In genomic region chr4:17082186-17082585, GRCh38 we compare ENCODE assay signal across 18 cellular contexts.
DNase-seq lines count a peak whose midpoint lies in the region; TF ChIP-seq lines count a peak whose summit lies in the region.
"Had no signal": no experiment of that assay in that cellular context is flagged by ENCODE, and none has a peak within 500 bp of the region (broad histone marks: within the 10 kb centered on the region; RNA-seq: fewer than 3 reads in every experiment).

No MANE protein-coding gene starts in this region.

- no peaks in the 10 kb centered on the region for H3K36me3 ChIP-seq in BE2C
- H3K36me3 ChIP-seq: MG63, SJSA1 had no signal

- no peaks in the 10 kb centered on the region for H3K36me3 Mint-ChIP-seq in activated CD4-positive, alpha-beta T cell treated with anti-CD3 and anti-CD28 coated beads, Interleukin-2, amount 10 ng/mL, durations not matched to agents 24 days and 14 days (ENCODE audit: low read depth)

- no peaks in the 10 kb centered on the region for H3K27me3 Mint-ChIP-seq in activated CD4-positive, alpha-beta T cell treated with anti-CD3 and anti-CD28 coated beads, Interleukin-2, amount 10 ng/mL, durations not matched to agents 24 days and 14 days

- H3K4me3 ChIP-seq in BE2C (ENCODE audit: low read depth, low read length) (no peak overlapping the region), cardiac fibroblast (replicated peaks in 1 of 2; ENCODE audit: low read depth in 2 of 2, low read length in 2 of 2) (no peak overlapping the region)
- H3K4me3 ChIP-seq: GM12878, MG63, SJSA1 had no signal

- H3K4me1 Mint-ChIP-seq in activated CD4-positive, alpha-beta T cell treated with anti-CD3 and anti-CD28 coated beads, Interleukin-2, amount 10 ng/mL, durations not matched to agents 24 days and 14 days, result no peaks in the 10 kb centered on the region

- no peak overlapping the region for H3K4me3 Mint-ChIP-seq in activated CD4-positive, alpha-beta T cell treated with anti-CD3 and anti-CD28 coated beads, Interleukin-2, amount 10 ng/mL, durations not matched to agents 24 days and 14 days

- intact Hi-C loops in activated CD4-positive, alpha-beta T cell treated with anti-CD3 and anti-CD28 coated beads, Interleukin-2, amount 10 ng/mL, durations not matched to agents 24 days and 14 days (cut with micrococcal nuclease), result no loop called here
- intact Hi-C loops in head of caudate nucleus (cut with DNase I), result no loop called here

- peak; percentile 18 for DNase-seq in BE2C
- peak; percentile 57 for DNase-seq in HS-5 (ENCODE audit: low read depth)
- DNase-seq in cardiac fibroblast (ENCODE audit: low read depth in 2 of 2), result peak; percentile 53 to 70
- peak; percentile 82 for DNase-seq in iris pigment epithelial cell (ENCODE audit: low read depth)
- no peak for DNase-seq in NCI-H774 (lab: John Stamatoyannopoulos, UW)
- DNase-seq in activated CD8-positive, alpha-beta memory T cell treated with anti-CD3 and anti-CD28 coated beads for 24 hours, result no peak
- no peak for DNase-seq in activated CD4-positive, alpha-beta T cell treated with anti-CD3 and anti-CD28 coated beads, Interleukin-2, amount 10 ng/mL, durations not matched to agents 24 days and 14 days
- no peak for DNase-seq in head of caudate nucleus
- DNase-seq: ACHN, C1 segment of cervical spinal cord, DMS 273 treated with DMSO at 0.1 percent for 48 hours, MG63, NCI-H2029, NCI-H2171 treated with DMSO at 0.1 percent for 48 hours, NCI-H524, OCI-M1 had no signal

- H3K4me1 ChIP-seq in BE2C, result no peaks in the 10 kb centered on the region; the same call in 1 of the 2 replicates
- H3K4me1 ChIP-seq: SJSA1 had no signal

- H3K27ac Mint-ChIP-seq in activated CD4-positive, alpha-beta T cell treated with anti-CD3 and anti-CD28 coated beads, Interleukin-2, amount 10 ng/mL, durations not matched to agents 24 days and 14 days, result no peak overlapping the region

- no peaks in the 10 kb centered on the region for H3K9me3 Mint-ChIP-seq in activated CD4-positive, alpha-beta T cell treated with anti-CD3 and anti-CD28 coated beads, Interleukin-2, amount 10 ng/mL, durations not matched to agents 24 days and 14 days

- TF ChIP-seq CTCF in BE2C (IDR thresholded peaks at IDR 0.05; ENCODE audit: low read depth, low read length), result no peak
- TF ChIP-seq CTCF in cardiac fibroblast (IDR thresholded peaks at IDR 0.05; ENCODE audit: low read depth, low read length), result no peak

- no peaks in the 10 kb centered on the region for H3K27me3 ChIP-seq in BE2C
- H3K27me3 ChIP-seq: MG63, SJSA1 had no signal

- no peaks in the 10 kb centered on the region for H3K9me3 ChIP-seq in BE2C
- H3K9me3 ChIP-seq: MG63 had no signal

Comparison
In these comparisons a context has a peak if more than half of its experiments do, and no peak if none do; other contexts are left out.
1. DNase-seq: peak in BE2C (single experiment), HS-5 (single experiment), cardiac fibroblast (2 of 2) and iris pigment epithelial cell (single experiment); none in NCI-H774 (single experiment), activated CD8-positive, alpha-beta memory T cell treated with anti-CD3 and anti-CD28 coated beads for 24 hours (single experiment), activated CD4-positive, alpha-beta T cell treated with anti-CD3 and anti-CD28 coated beads, Interleukin-2, amount 10 ng/mL, durations not matched to agents 24 days and 14 days (single experiment) and head of caudate nucleus (0 of 42).